In genomic region chr18:11407900-11408299, GRCh38 we compare ENCODE assay signal across 24 cellular contexts.
DNase-seq lines count a peak whose midpoint lies in the region; ATAC-seq and TF ChIP-seq lines count a peak whose summit lies in the region.
"Had no signal": no experiment of that assay in that cellular context is flagged by ENCODE, and none has a peak within 500 bp of the region (broad histone marks: within the 10 kb centered on the region; RNA-seq: fewer than 3 reads in every experiment).

No MANE protein-coding gene starts in this region.

- no peaks in the 10 kb centered on the region for H3K9me3 ChIP-seq in adipocyte (ENCODE audit: control insufficient read depth, low read length)

- POLR2A ChIA-PET in AG04449 (lab: Yijun Ruan, JAX) = interaction anchor here (0.9 kb wide), 1 partner anchor 15 kb away, joined by 3 read pairs; no protein-coding TSS in a partner anchor

- H3K27me3 ChIP-seq in adipocyte (replicated peaks; ENCODE audit: control insufficient read depth, insufficient read depth, low read length) = no peaks in the 10 kb centered on the region

- ATAC-seq in GM19351 (IDR thresholded peaks at IDR 0.05; ENCODE audit: unreplicated experiment) (no peak), HG03135 (IDR thresholded peaks at IDR 0.05; ENCODE audit: unreplicated experiment) (no peak), Right ventricle myocardium inferior (no peak)
- ATAC-seq: natural killer cell treated with Interleukin-12 subunit alpha and Interleukin-12 subunit beta and Interleukin-15 and Interleukin-18, amount 100 ng/mL, for 72 hours had no signal

- peak; percentile 42 for DNase-seq in AG04449 (ENCODE audit: low read depth, low spot score)
- DNase-seq in HFF-Myc (ENCODE audit: extremely low read depth, low read depth) = peak; percentile 32
- DNase-seq in adipocyte (ENCODE audit: low read depth) = peak; percentile 71
- peak; percentile 46 for DNase-seq in fibroblast of the aortic adventitia (ENCODE audit: low read depth)
- DNase-seq in Right ventricle myocardium inferior (ENCODE audit: missing footprints) = no peak
- DNase-seq in 8988T = no peak
- DNase-seq: activated CD4-positive, alpha-beta T cell treated with anti-CD3 and anti-CD28 coated beads, Interleukin-2, amount 10 ng/mL, durations not matched to agents 7 days and 5 days; activated CD8-positive, alpha-beta memory T cell treated with anti-CD3 and anti-CD28 coated beads, Interleukin-2, amount 50 U/mL, for 48 hours; activated gamma-delta T cell; amygdala; CD4-positive, CD25-positive, alpha-beta regulatory T cell; cerebellar nuclear complex; DMS153; KG1; kidney glomerular epithelial cell; mesendoderm; NCI-H1092; NCI-H2029 treated with DMSO at 0.1 percent for 48 hours; NCI-H524; small intestine; stimulated activated CD4-positive, alpha-beta T cell treated with anti-CD3 and anti-CD28 coated beads, Interleukin-4, amount 100 ng/mL, for 1 hour had no signal

- H3K9ac ChIP-seq in adipocyte (ENCODE audit: low read length) = no peak overlapping the region

- CTCF ChIA-PET in AG04449 (lab: Yijun Ruan, JAX) = interaction anchor here (1.0 to 1.1 kb wide), 2 partner anchors 15 to 97 kb away, joined by 3 to 4 read pairs; no protein-coding TSS in a partner anchor

- H3K4me1 ChIP-seq in adipocyte (ENCODE audit: control insufficient read depth, insufficient read depth, low read length) = no peaks in the 10 kb centered on the region

- no peaks in the 10 kb centered on the region for H3K36me3 ChIP-seq in adipocyte (ENCODE audit: control insufficient read depth, insufficient read depth, low read length, severe bottlenecking)

- no peak overlapping the region for H3K4me3 ChIP-seq in AG04449 (ENCODE audit: low read depth, low read length)
- H3K4me3 ChIP-seq in HFF-Myc (replicated peaks; ENCODE audit: low read depth, low read length) = no peak overlapping the region
- H3K4me3 ChIP-seq in adipocyte (ENCODE audit: low read length) = no peak overlapping the region
- no peak overlapping the region for H3K4me3 ChIP-seq in fibroblast of the aortic adventitia (ENCODE audit: low read depth, low read length)

- intact Hi-C loops in Right ventricle myocardium inferior (cut with DNase I) = loop anchor here (10.0 kb wide), 1 partner anchor 107 kb away; no protein-coding TSS in a partner anchor

- TF ChIP-seq CTCF in AG04449 (IDR thresholded peaks at IDR 0.05; ENCODE audit: insufficient read depth, low read length, missing control alignments) (no peak), HFF-Myc (IDR thresholded peaks at IDR 0.05; ENCODE audit: low read depth, low read length, missing control alignments) (no peak), fibroblast of the aortic adventitia (IDR thresholded peaks at IDR 0.05; ENCODE audit: insufficient read depth, low read length) (no peak)

Comparison
In these comparisons a context has a peak if more than half of its experiments do, and no peak if none do; other contexts are left out.
1. DNase-seq: peak in AG04449 (single experiment), HFF-Myc (single experiment), adipocyte (single experiment) and fibroblast of the aortic adventitia (single experiment); none in Right ventricle myocardium inferior (single experiment) and 8988T (single experiment).